8 cellular contexts compared by ENCODE assay signal in the genomic region with DNA sequence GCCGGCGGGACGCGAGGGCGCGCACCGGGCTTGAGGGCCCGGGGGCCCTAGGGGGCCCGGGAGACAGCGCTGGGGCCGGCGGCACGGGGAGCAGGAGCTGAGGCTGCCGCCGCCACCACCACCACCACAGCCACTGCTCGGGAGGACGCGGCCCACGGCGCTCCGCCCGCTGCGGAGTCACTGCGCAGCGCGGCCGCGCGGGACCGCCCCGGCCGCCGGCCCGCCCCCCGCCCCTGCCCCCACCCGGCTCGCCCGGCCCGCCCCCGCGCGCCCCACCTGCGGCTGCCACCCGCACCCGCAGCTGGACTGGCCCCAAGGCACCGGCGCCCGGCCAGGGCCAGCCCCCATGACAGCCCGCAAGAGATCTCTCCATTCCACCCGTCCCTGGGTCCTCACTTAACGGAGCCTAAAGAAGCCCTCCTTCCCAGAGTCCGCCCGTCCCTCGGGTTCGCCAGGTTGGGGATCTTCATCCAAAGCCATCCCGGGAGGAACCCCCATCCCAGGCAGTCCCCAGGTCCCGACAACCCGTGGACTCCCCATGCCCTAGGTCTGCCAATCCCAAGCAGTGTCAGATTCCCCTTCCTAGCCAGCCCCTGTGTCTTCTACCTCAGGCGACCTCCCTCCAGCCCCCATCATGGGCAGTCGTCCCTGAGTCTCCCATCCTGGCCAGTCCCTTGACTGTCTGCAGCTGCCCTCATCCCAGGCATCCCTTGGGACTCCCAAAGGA. TPM values are rescaled to one million over a fixed set of nuclear protein-coding genes. Genes with fewer than 3 reads are reported as not detected.
DNase-seq lines count a peak whose midpoint lies in the region; ATAC-seq, FAIRE-seq and TF ChIP-seq lines count a peak whose summit lies in the region.

No MANE protein-coding gene starts in this region.

- TF ChIP-seq POLR2A in Peyer's patch (IDR thresholded peaks at IDR 0.05) = no peak
- TF ChIP-seq POLR2A in endothelial cell of umbilical vein (IDR thresholded peaks at IDR 0.05; ENCODE audit: low read depth, low read length) = no peak

- TF ChIP-seq CTCF in Peyer's patch (IDR thresholded peaks at IDR 0.05) (no peak), endothelial cell of umbilical vein (IDR thresholded peaks at IDR 0.05; ENCODE audit: extremely low read depth in 1 of 2, insufficient read depth in 1 of 2, low read depth in 1 of 2, low read length in 2 of 2) (no peak), natural killer cell (IDR thresholded peaks at IDR 0.05) (no peak)

- H3K9me3 ChIP-seq in CD8-positive, alpha-beta memory T cell (ENCODE audit: low read length) = no peaks in the 10 kb centered on the region
- H3K9me3 ChIP-seq in Peyer's patch (no peaks in the 10 kb centered on the region), endothelial cell of umbilical vein (replicated peaks; ENCODE audit: control insufficient read depth, insufficient read depth, low read length) (no peaks in the 10 kb centered on the region)

- CTCF ChIA-PET in CD8-positive, alpha-beta memory T cell (lab: Charles Lee) = interaction anchor here (1.8 kb wide), 1 partner anchor 161 kb away, joined by 10 read pairs; no protein-coding TSS in a partner anchor
- CTCF ChIA-PET in endothelial cell of umbilical vein (lab: Charles Lee) = interaction anchor here (1.1 to 9.3 kb wide), 4 partner anchors 9 to 160 kb away, joined by 3 to 208 read pairs (median 24); partner anchors contain the start of genes RIBC1 and SMC1A

- H3K27me3 Mint-ChIP-seq in CD8-positive, alpha-beta memory T cell = peaks cover 44 to 49% of the 10 kb centered on the region in 2 donors
- H3K27me3 Mint-ChIP-seq in natural killer cell (ENCODE audit: low read depth in 2 of 2) = peaks cover 35 to 66% of the 10 kb centered on the region in 2 donors

- FAIRE-seq in endothelial cell of umbilical vein (lab: Jason Lieb, UNC) = peak; percentile 15

- peaks cover 18% of the 10 kb centered on the region for H3K27me3 ChIP-seq in CD8-positive, alpha-beta memory T cell (ENCODE audit: insufficient read depth, low read length, poor library complexity, severe bottlenecking)
- H3K27me3 ChIP-seq in Peyer's patch (peaks cover 0 to 4% of the 10 kb centered on the region in 2 donors), endothelial cell of umbilical vein (ENCODE audit: control insufficient read depth in 2 of 2, insufficient read depth in 2 of 2, low read length in 2 of 2) (peaks cover 46 to 47% of the 10 kb centered on the region in 2 experiments)

- dilution Hi-C loops in endothelial cell of umbilical vein (cut with MboI; ENCODE audit: extremely low pct_ligation_motif_present, low sequenced_read_pairs) = no loop called here

- H3K9me1 ChIP-seq in endothelial cell of umbilical vein (replicated peaks; ENCODE audit: control insufficient read depth, extremely low read depth, insufficient read depth, low read length) = no peaks in the 10 kb centered on the region

- peak overlapping the region; percentile 53 to 90 (median 70) for H3K4me3 Mint-ChIP-seq in CD8-positive, alpha-beta memory T cell
- H3K4me3 Mint-ChIP-seq in natural killer cell = peak overlapping the region; percentile 80

- H3K4me2 ChIP-seq in endothelial cell of umbilical vein (ENCODE audit: insufficient read depth, low read length) = peak overlapping the region; percentile 34

- POLR2A ChIA-PET in CD8-positive, alpha-beta memory T cell (lab: Charles Lee) = no interaction called here
- POLR2A ChIA-PET in endothelial cell of umbilical vein (lab: Charles Lee) = no interaction called here

- no peaks in the 10 kb centered on the region for H3K36me3 Mint-ChIP-seq in CD8-positive, alpha-beta memory T cell
- no peaks in the 10 kb centered on the region for H3K36me3 Mint-ChIP-seq in natural killer cell

- DNase-seq in CD8-positive, alpha-beta memory T cell = peak in 1 of 5 donors; percentile 2
- DNase-seq in Peyer's patch (no peak), endothelial cell of umbilical vein (ENCODE audit: low read depth, low spot score) (no peak), natural killer cell (no peak), NCI-H1930 (lab: John Stamatoyannopoulos, UW) (no peak), COLO829 (ENCODE audit: low spot score) (no peak), NCI-H2107 (lab: John Stamatoyannopoulos, UW) (no peak)

- peaks cover 22 to 25% (median 24%) of the 10 kb centered on the region in 3 donors for H3K4me1 Mint-ChIP-seq in CD8-positive, alpha-beta memory T cell
- peaks cover 14 to 24% of the 10 kb centered on the region in 2 donors for H3K4me1 Mint-ChIP-seq in natural killer cell

- peaks cover 10% of the 10 kb centered on the region for H3K4me1 ChIP-seq in CD8-positive, alpha-beta memory T cell (ENCODE audit: insufficient read depth, low read length)
- H3K4me1 ChIP-seq in Peyer's patch (peaks cover 0 to 8% (median 2%) of the 10 kb centered on the region in 4 donors), endothelial cell of umbilical vein (ENCODE audit: control insufficient read depth, extremely low read depth, insufficient read depth, low read length) (peaks cover 6% of the 10 kb centered on the region)

- no peak overlapping the region for H3K9ac ChIP-seq in endothelial cell of umbilical vein (replicated peaks; ENCODE audit: extremely low read depth, insufficient read depth, low read length)

- peak; percentile 43 to 61 (median 52) for ATAC-seq in natural killer cell
- no peak for ATAC-seq in GM21717 (IDR thresholded peaks at IDR 0.05; ENCODE audit: unreplicated experiment)

- H3K4me3 ChIP-seq in CD8-positive, alpha-beta memory T cell (ENCODE audit: low read length) = no peak overlapping the region
- H3K4me3 ChIP-seq in Peyer's patch = peak overlapping the region; percentile 28 to 63 (median 51)
- H3K4me3 ChIP-seq in endothelial cell of umbilical vein (replicated peaks in 1 of 3; ENCODE audit: insufficient read depth in 1 of 3, low read depth in 1 of 3, low read length in 3 of 3) = peak overlapping the region in 1 of 3 experiments; percentile 42

- intact Hi-C loops in endothelial cell of umbilical vein (cut with micrococcal nuclease) (no loop called here), natural killer cell (cut with micrococcal nuclease) (no loop called here)

- H3K79me2 ChIP-seq in endothelial cell of umbilical vein (ENCODE audit: control insufficient read depth, insufficient read depth, low read length) = no peaks in the 10 kb centered on the region

- no TSS peak for BruUV-seq in endothelial cell of umbilical vein (replicated peaks; lab: Mats Ljungman, UMichigan)

- no peak overlapping the region for H3K27ac ChIP-seq in CD8-positive, alpha-beta memory T cell (ENCODE audit: low read depth, low read length)
- H3K27ac ChIP-seq in Peyer's patch (no peak overlapping the region), endothelial cell of umbilical vein (ENCODE audit: insufficient read depth, low read depth, low read length) (no peak overlapping the region)

- H2AFZ ChIP-seq in endothelial cell of umbilical vein (ENCODE audit: low read depth, low read length) = no peak overlapping the region

- H3K27ac Mint-ChIP-seq in CD8-positive, alpha-beta memory T cell = peak overlapping the region in 4 of 8 donors; percentile 31 to 67 (median 44)
- peak overlapping the region in 1 of 2 donors; percentile 58 for H3K27ac Mint-ChIP-seq in natural killer cell

- no peaks in the 10 kb centered on the region for H3K36me3 ChIP-seq in CD8-positive, alpha-beta memory T cell (ENCODE audit: insufficient read depth, low read length)
- H3K36me3 ChIP-seq in Peyer's patch (no peaks in the 10 kb centered on the region), endothelial cell of umbilical vein (ENCODE audit: control insufficient read depth in 2 of 2, extremely low read depth in 1 of 2, insufficient read depth in 2 of 2, low read length in 2 of 2) (no peaks in the 10 kb centered on the region)

- no peaks in the 10 kb centered on the region for H4K20me1 ChIP-seq in endothelial cell of umbilical vein (replicated peaks; ENCODE audit: control insufficient read depth, extremely low read depth, insufficient read depth, low read length)

- no peaks in the 10 kb centered on the region for H3K9me3 Mint-ChIP-seq in CD8-positive, alpha-beta memory T cell
- H3K9me3 Mint-ChIP-seq in natural killer cell = no peaks in the 10 kb centered on the region

TF ChIP-seq in endothelial cell of umbilical vein, 7 proteins besides CTCF, POLR2A, EP300 and RAD21:
- TF ChIP-seq EZH2 (IDR thresholded peaks at IDR 0.05; ENCODE audit: borderline replicate concordance, low read depth, low read length, severe bottlenecking) (no peak), JUN (IDR thresholded peaks at IDR 0.05; ENCODE audit: borderline replicate concordance, insufficient read depth, insufficient read length, low read depth) (no peak), MYC (IDR thresholded peaks at IDR 0.05; ENCODE audit: low read depth, low read length) (no peak), POLR2AphosphoS5 (IDR thresholded peaks at IDR 0.05; ENCODE audit: insufficient read depth, low read depth, low read length) (no peak), GATA2 (IDR thresholded peaks at IDR 0.05; ENCODE audit: insufficient read depth, insufficient read length, low read depth, low read length) (no peak), FOS (IDR thresholded peaks at IDR 0.05; ENCODE audit: borderline replicate concordance, insufficient read depth, low read length) (no peak)
- TF ChIP-seq, protein P1, sequence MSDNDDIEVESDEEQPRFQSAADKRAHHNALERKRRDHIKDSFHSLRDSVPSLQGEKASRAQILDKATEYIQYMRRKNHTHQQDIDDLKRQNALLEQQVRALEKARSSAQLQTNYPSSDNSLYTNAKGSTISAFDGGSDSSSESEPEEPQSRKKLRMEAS (IDR thresholded peaks at IDR 0.05; ENCODE audit: insufficient read depth, insufficient read length) = no peak

RNA-seq across cellular contexts. Expression of gene IQSEC2, which starts 40.0 kb away (rescaled TPM):
- under 1 TPM; 0.29 to 0.96 TPM for total RNA-seq in CD8-positive, alpha-beta memory T cell
- 0.35 TPM for polyA plus RNA-seq in CD8-positive, alpha-beta memory T cell
- total RNA-seq in Peyer's patch (10 to 100 TPM; 20.6 to 77.9 (median 48.3) TPM), endothelial cell of umbilical vein (9.4 and 9.9 TPM in 2 replicates), natural killer cell (1 to 10 TPM; 3.5 to 3.9 (median 3.7) TPM)
- 5.4 and 6.7 TPM in 2 replicates for polyA plus RNA-seq in endothelial cell of umbilical vein
- 5.8 and 6.3 TPM in 2 replicates for polyA plus RNA-seq in endothelial cell of umbilical vein (2011; cell fraction: cytosol; rRNA removed)
- 12.5 and 13.9 TPM in 2 replicates for polyA plus RNA-seq in endothelial cell of umbilical vein (2011; cell fraction: nucleus; rRNA removed)
- polyA plus RNA-seq in endothelial cell of umbilical vein (2012) = 7.1 and 11.5 TPM in 2 replicates
- 6.4 and 8.3 TPM in 2 replicates for polyA minus RNA-seq in endothelial cell of umbilical vein
- polyA minus RNA-seq in endothelial cell of umbilical vein (2011; cell fraction: cytosol; rRNA and poly(A)+ RNA removed) = 9.2 TPM
- 7.3 and 8.5 TPM in 2 replicates for polyA minus RNA-seq in endothelial cell of umbilical vein (2011; cell fraction: nucleus; rRNA and poly(A)+ RNA removed)
